Comparison of ENCODE assay signal across 8 cellular contexts in the genomic region with DNA sequence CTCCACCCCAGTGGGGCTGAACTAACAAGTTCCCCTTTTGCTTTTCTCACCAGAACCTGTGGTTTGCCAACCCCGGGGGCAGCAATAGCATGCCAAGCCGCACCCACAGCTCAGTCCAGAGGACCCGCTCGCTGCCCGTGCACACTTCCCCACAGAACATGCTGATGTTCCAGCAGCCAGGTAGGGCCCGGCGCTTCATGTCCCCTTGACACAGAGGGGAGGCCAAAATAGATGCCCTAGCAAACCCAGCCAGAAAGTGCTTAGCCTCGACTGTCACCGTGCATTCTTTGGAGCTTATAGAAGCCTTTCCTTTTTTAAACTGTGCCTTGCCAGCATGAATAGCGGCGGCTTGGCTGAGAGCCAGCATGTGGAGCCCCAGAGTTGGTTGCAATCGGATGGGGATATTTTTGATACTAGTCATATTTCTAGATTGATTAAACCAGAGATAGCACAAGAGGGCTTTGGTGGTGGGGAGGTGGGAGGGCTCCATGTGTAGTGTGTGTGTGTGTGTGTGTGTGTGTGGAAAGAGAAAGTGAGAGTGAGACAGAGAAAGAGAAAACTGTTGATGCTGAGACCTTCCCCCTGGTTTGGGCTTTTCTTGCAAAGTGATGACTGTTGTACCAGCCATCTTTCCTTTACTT.
DNase-seq lines count a peak whose midpoint lies in the region; ATAC-seq and TF ChIP-seq lines count a peak whose summit lies in the region.

No MANE protein-coding gene starts in this region.

- no peak overlapping the region for H3K18ac ChIP-seq in mesendoderm (ENCODE audit: low read length)

- no peak overlapping the region for H4K5ac ChIP-seq in mesendoderm (ENCODE audit: low read length)

- H3K23ac ChIP-seq in mesendoderm (ENCODE audit: low read length), result no peak overlapping the region

- H3K4ac ChIP-seq in mesendoderm (ENCODE audit: low read depth, low read length), result no peak overlapping the region

- no CpG with 5 or more reads among the region's 12 CpGs for WGBS in mesendoderm (ENCODE audit: extremely low coverage, insufficient coverage, low lambda C conversion rate)

- H2BK5ac ChIP-seq in mesendoderm (ENCODE audit: low read length), result no peak overlapping the region

- H3K27ac ChIP-seq in left ventricle myocardium inferior (replicated peaks) (peak overlapping the region; percentile 91), mesendoderm (ENCODE audit: low read depth, low read length) (no peak overlapping the region)

- no peak overlapping the region for H2BK15ac ChIP-seq in mesendoderm (replicated peaks; ENCODE audit: low read depth)

- no peak overlapping the region for H3K9ac ChIP-seq in mesendoderm (ENCODE audit: low read length)

- no peak overlapping the region for H3K4me2 ChIP-seq in mesendoderm (ENCODE audit: low read length)

- H3K27me3 ChIP-seq in left ventricle myocardium inferior (ENCODE audit: low read depth) (no peaks in the 10 kb centered on the region), mesendoderm (ENCODE audit: insufficient read depth, low read length, poor library complexity) (no peaks in the 10 kb centered on the region)

- H3K36me3 ChIP-seq in left ventricle myocardium inferior (peaks cover 49% of the 10 kb centered on the region), mesendoderm (ENCODE audit: control insufficient read depth, insufficient read depth, low read length) (peaks cover 2% of the 10 kb centered on the region)

- intact Hi-C loops in left ventricle myocardium inferior (cut with micrococcal nuclease), result no loop called here

- no peak overlapping the region for H4K8ac ChIP-seq in mesendoderm (ENCODE audit: low read depth, low read length)

- TF ChIP-seq CTCF in left ventricle myocardium inferior (IDR thresholded peaks at IDR 0.05; ENCODE audit: borderline replicate concordance), result no peak

- H2AK5ac ChIP-seq in mesendoderm (ENCODE audit: low read length), result no peak overlapping the region

- H3K36me3 Mint-ChIP-seq in activated T-cell treated with anti-CD3 and anti-CD28 coated beads, Interleukin-2, amount 50 U/mL, for 72 hours (ENCODE audit: insufficient read depth in 2 of 2), result no peaks in the 10 kb centered on the region

- H3K9me3 Mint-ChIP-seq in activated T-cell treated with anti-CD3 and anti-CD28 coated beads, Interleukin-2, amount 50 U/mL, for 72 hours, result no peaks in the 10 kb centered on the region

- H3K4me1 ChIP-seq in left ventricle myocardium inferior, result peaks cover 79% of the 10 kb centered on the region
- H3K4me1 ChIP-seq in mesendoderm (ENCODE audit: control insufficient read depth, low read depth, low read length), result peaks cover 2% of the 10 kb centered on the region

- DNase-seq in NOMO-1 (lab: John Stamatoyannopoulos, UW; ENCODE audit: unreplicated experiment in 2 of 2), result peak; percentile 53 to 57
- peak; percentile 86 to 92 for DNase-seq in activated T-cell treated with anti-CD3 and anti-CD28 coated beads, Interleukin-2, amount 50 U/mL, for 72 hours
- DNase-seq in left ventricle myocardium inferior, result peak; percentile 70
- peak; percentile 49 for DNase-seq in stimulated activated CD8-positive, alpha-beta memory T cell treated with anti-CD3 and anti-CD28 coated beads, Interleukin-15, amount 100 ng/mL, for 24 hours (ENCODE audit: low read depth)
- no peak for DNase-seq in NCI-H146 (lab: John Stamatoyannopoulos, UW)
- DNase-seq in mesendoderm, result no peak

- H3K4me1 Mint-ChIP-seq in activated T-cell treated with anti-CD3 and anti-CD28 coated beads, Interleukin-2, amount 50 U/mL, for 72 hours (ENCODE audit: low read depth), result peaks cover 60% of the 10 kb centered on the region

- H3K56ac ChIP-seq in mesendoderm (ENCODE audit: low read length), result no peak overlapping the region

- H3K79me1 ChIP-seq in mesendoderm (ENCODE audit: low read length), result no peaks in the 10 kb centered on the region

- no peaks in the 10 kb centered on the region for H3K9me3 ChIP-seq in left ventricle myocardium inferior (replicated peaks)

- peak overlapping the region; percentile 7 for H3K4me3 ChIP-seq in left ventricle myocardium inferior
- H3K4me3 ChIP-seq in mesendoderm (ENCODE audit: low read length), result no peak overlapping the region

- H3K27ac Mint-ChIP-seq in activated T-cell treated with anti-CD3 and anti-CD28 coated beads, Interleukin-2, amount 50 U/mL, for 72 hours, result peak overlapping the region; percentile 55

- H2BK120ac ChIP-seq in mesendoderm (ENCODE audit: low read depth, low read length), result no peak overlapping the region

- no peaks in the 10 kb centered on the region for H3K79me2 ChIP-seq in mesendoderm (ENCODE audit: control insufficient read depth, insufficient read depth, low read length)

- peaks cover 50% of the 10 kb centered on the region for H3K27me3 Mint-ChIP-seq in activated T-cell treated with anti-CD3 and anti-CD28 coated beads, Interleukin-2, amount 50 U/mL, for 72 hours (ENCODE audit: low read depth)

- ATAC-seq in GM18907 (IDR thresholded peaks at IDR 0.05; ENCODE audit: unreplicated experiment), result peak; percentile 49
- ATAC-seq in activated T-cell treated with anti-CD3 and anti-CD28 coated beads, Interleukin-2, amount 50 U/mL, for 72 hours (replicated peaks in 1 of 2), result peak; percentile 48 to 50
- ATAC-seq in GM21786 (IDR thresholded peaks at IDR 0.05; ENCODE audit: unreplicated experiment), result no peak

- H3K4me3 Mint-ChIP-seq in activated T-cell treated with anti-CD3 and anti-CD28 coated beads, Interleukin-2, amount 50 U/mL, for 72 hours, result peak overlapping the region; percentile 78 to 82

Comparison
In these comparisons a context has a peak if more than half of its experiments do, and no peak if none do; other contexts are left out.
1. DNase-seq: peak in NOMO-1 (2 of 2), activated T-cell treated with anti-CD3 and anti-CD28 coated beads, Interleukin-2, amount 50 U/mL, for 72 hours (2 of 2), left ventricle myocardium inferior (single experiment) and stimulated activated CD8-positive, alpha-beta memory T cell treated with anti-CD3 and anti-CD28 coated beads, Interleukin-15, amount 100 ng/mL, for 24 hours (single experiment); none in NCI-H146 (single experiment) and mesendoderm (single experiment).